Comparison of ENCODE assay signal across 8 cellular contexts in the genomic region with DNA sequence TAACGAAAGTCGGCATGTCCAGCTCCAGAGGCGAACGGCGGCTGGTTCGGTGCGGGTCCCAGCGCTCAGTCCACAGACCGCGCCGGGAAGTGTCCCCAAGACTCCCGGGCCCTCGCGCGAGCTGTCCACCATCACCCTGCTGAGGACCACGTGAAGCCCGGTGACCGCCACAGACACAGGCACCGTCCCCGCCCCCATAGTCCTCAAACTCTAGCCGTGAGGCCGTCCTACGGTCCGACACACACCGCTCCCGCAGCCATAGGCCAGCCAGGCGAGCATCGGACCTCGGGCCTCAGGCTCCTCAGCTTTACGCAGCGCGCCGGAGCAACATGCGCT. TPM values are rescaled to one million over a fixed set of nuclear protein-coding genes. Genes with fewer than 3 reads are reported as not detected.
DNase-seq lines count a peak whose midpoint lies in the region; ATAC-seq, FAIRE-seq and TF ChIP-seq lines count a peak whose summit lies in the region.

No MANE protein-coding gene starts in this region.

- H3K4me2 ChIP-seq in A549 (peak overlapping the region; percentile 70), OCI-LY7 (ENCODE audit: low read length) (peak overlapping the region; percentile 91), mesenchymal stem cell (ENCODE audit: low read length, poor library complexity, severe bottlenecking) (peak overlapping the region; percentile 30)

- H3K23ac ChIP-seq in mesenchymal stem cell (ENCODE audit: low read length in 2 of 2): no peak overlapping the region

- H2AFZ ChIP-seq in OCI-LY7 (ENCODE audit: low read length): peak overlapping the region; percentile 90
- H2AFZ ChIP-seq in mesenchymal stem cell (ENCODE audit: low read depth, low read length): peak overlapping the region; percentile 47

- no peak for TF ChIP-seq EP300 in A549 (IDR thresholded peaks at IDR 0.05)

- TF ChIP-seq RAD21 in A549 (conservative IDR thresholded peaks at IDR 0.05 in 1 of 2, IDR thresholded peaks at IDR 0.05 in 1 of 2): no peak

- intact Hi-C loops in OCI-LY7 (cut with micrococcal nuclease; ENCODE audit: unreplicated experiment): loop anchor here (1.0 kb wide), 1 partner anchor 262 kb away; no protein-coding TSS in a partner anchor

- no peak overlapping the region for H2AK5ac ChIP-seq in mesenchymal stem cell (ENCODE audit: low read length, severe bottlenecking)

- POLR2A ChIA-PET in A549 (lab: Yijun Ruan, JAX): interaction anchor here (0.6 to 2.6 kb wide), 9 partner anchors 9 to 80 kb away, joined by 3 to 56 read pairs (median 5); a partner anchor contains a TSS
- POLR2A ChIA-PET in OCI-LY7 (lab: Charles Lee): interaction anchor here (0.6 to 1.8 kb wide), 7 partner anchors 10 to 195 kb away, joined by 3 to 5 read pairs (median 4); no protein-coding TSS in a partner anchor

- H2BK12ac ChIP-seq in mesenchymal stem cell (ENCODE audit: low read length in 2 of 2): no peak overlapping the region

- H3K4me1 ChIP-seq in A549 (peaks cover 15% of the 10 kb centered on the region), OCI-LY7 (ENCODE audit: insufficient read depth, low read length, poor library complexity, severe bottlenecking) (peaks cover 19% of the 10 kb centered on the region), mesenchymal stem cell (ENCODE audit: control insufficient read depth, insufficient read depth, low read depth, low read length) (peaks cover 6% of the 10 kb centered on the region)

- H3K4ac ChIP-seq in mesenchymal stem cell (ENCODE audit: low read depth in 1 of 2, low read length in 2 of 2): no peak overlapping the region

- H2BK120ac ChIP-seq in mesenchymal stem cell (ENCODE audit: low read depth, low read length): no peak overlapping the region

- no peaks in the 10 kb centered on the region for H4K20me1 ChIP-seq in OCI-LY7 (ENCODE audit: insufficient read depth, low read length)

- peak overlapping the region; percentile 23 to 35 for H3K18ac ChIP-seq in mesenchymal stem cell (ENCODE audit: low read depth in 1 of 2, low read length in 2 of 2)

- TF ChIP-seq CTCF in A549 (IDR thresholded peaks at IDR 0.05) (no peak), OCI-LY7 (conservative IDR thresholded peaks at IDR 0.05; ENCODE audit: low read length) (no peak), coronary artery (IDR thresholded peaks at IDR 0.05) (no peak)

- H3K27ac ChIP-seq in A549: peak overlapping the region; percentile 95 to 96
- peak overlapping the region; percentile 85 for H3K27ac ChIP-seq in OCI-LY7 (ENCODE audit: low read depth, low read length, poor library complexity, severe bottlenecking)
- peak overlapping the region; percentile 84 to 97 for H3K27ac ChIP-seq in coronary artery
- peak overlapping the region; percentile 94 for H3K27ac ChIP-seq in mesenchymal stem cell (ENCODE audit: low read length, poor library complexity, severe bottlenecking)

- H3K36me3 ChIP-seq in OCI-LY7 (ENCODE audit: insufficient read depth, low read length) (peaks cover 42% of the 10 kb centered on the region), mesenchymal stem cell (ENCODE audit: control insufficient read depth in 1 of 2, insufficient read depth in 2 of 2, low read depth in 1 of 2, low read length in 2 of 2) (peaks cover 24 to 39% of the 10 kb centered on the region in 2 experiments)

- CTCF ChIA-PET in A549 (lab: Yijun Ruan, JAX): interaction anchor here (1.0 to 1.6 kb wide), 4 partner anchors 10 to 53 kb away, joined by 3 to 8 read pairs (median 4); no protein-coding TSS in a partner anchor
- CTCF ChIA-PET in OCI-LY7 (lab: Charles Lee; ENCODE audit: unreplicated experiment): interaction anchor here (0.9 kb wide), 1 partner anchor 53 kb away, joined by 3 read pairs; no protein-coding TSS in a partner anchor

- H2BK5ac ChIP-seq in mesenchymal stem cell (ENCODE audit: low read depth, low read length, poor library complexity, severe bottlenecking): no peak overlapping the region

- BruUV-seq in OCI-LY7 (replicated peaks; lab: Mats Ljungman, UMichigan): TSS peak; percentile 54

- H3K9me3 ChIP-seq in A549: no peaks in the 10 kb centered on the region
- H3K9me3 ChIP-seq in OCI-LY7 (ENCODE audit: low read length): no peaks in the 10 kb centered on the region
- H3K9me3 ChIP-seq in mesenchymal stem cell (ENCODE audit: control insufficient read depth, low read length): no peaks in the 10 kb centered on the region

- H3K14ac ChIP-seq in mesenchymal stem cell (ENCODE audit: low read length in 2 of 2): peak overlapping the region in 1 of 2 experiments; percentile 5

- H3K9ac ChIP-seq in mesenchymal stem cell (ENCODE audit: low read length): peak overlapping the region; percentile 98

- H3K9me2 ChIP-seq in OCI-LY7 (ENCODE audit: insufficient read depth, low read length): no peaks in the 10 kb centered on the region

- H2BK15ac ChIP-seq in mesenchymal stem cell (ENCODE audit: low read depth, poor library complexity, severe bottlenecking): no peak overlapping the region

- H3K27me3 ChIP-seq in mesenchymal stem cell (ENCODE audit: control insufficient read depth in 1 of 2, insufficient read depth in 1 of 2, low read length in 2 of 2): no peaks in the 10 kb centered on the region

- 2% methylated on average over 14 of the region's 34 CpGs for WGBS in A549 (ENCODE audit: missing lambda C conversion rate)
- under 1% methylated on average over 33 of the region's 34 CpGs for WGBS in mesenchymal stem cell

- H4K8ac ChIP-seq in mesenchymal stem cell (ENCODE audit: low read length): peak overlapping the region; percentile 58

- FAIRE-seq in A549 (lab: Jason Lieb, UNC): no peak

- TF ChIP-seq POLR2A in A549 (IDR thresholded peaks at IDR 0.05; ENCODE audit: low read length): no peak

- peak; percentile 78 to 81 for ATAC-seq in A549
- peak; percentile 27 for ATAC-seq in GM18508 (IDR thresholded peaks at IDR 0.05; ENCODE audit: insufficient read depth, unreplicated experiment)
- ATAC-seq in HG02884 (IDR thresholded peaks at IDR 0.05; ENCODE audit: unreplicated experiment): peak; percentile 38

- peak in 1 of 2 experiments; percentile 28 for DNase-seq in A549 (ENCODE audit: low read depth in 1 of 2, low spot score in 1 of 2)
- no peak for DNase-seq in OCI-LY7 (ENCODE audit: low spot score)
- peak; percentile 79 for DNase-seq in coronary artery (ENCODE audit: low spot score)
- DNase-seq in mesenchymal stem cell: no peak
- DNase-seq in ureter (ENCODE audit: low spot score): peak; percentile 63
- DNase-seq in T-helper 9 cell: no peak

- peaks cover 21% of the 10 kb centered on the region for H3K79me1 ChIP-seq in mesenchymal stem cell (replicated peaks; ENCODE audit: low read length, poor library complexity, severe bottlenecking)

- H4K91ac ChIP-seq in mesenchymal stem cell (ENCODE audit: low read length): peak overlapping the region; percentile 2

- H3K4me3 ChIP-seq in A549 (peak overlapping the region; percentile 82), OCI-LY7 (ENCODE audit: low read depth, low read length, poor library complexity, severe bottlenecking) (peak overlapping the region; percentile 78), coronary artery (peak overlapping the region; percentile 80), mesenchymal stem cell (ENCODE audit: insufficient read depth in 1 of 2, low read depth in 1 of 2, low read length in 2 of 2) (peak overlapping the region; percentile 70 to 100)

- peaks cover 9% of the 10 kb centered on the region for H3K79me2 ChIP-seq in OCI-LY7 (ENCODE audit: insufficient read depth, low read depth, low read length)

TF ChIP-seq in A549, 52 proteins besides CTCF, POLR2A, EP300 and RAD21 (continues in another document):
- no peak for TF ChIP-seq HOXB13 (CRISPR knock-in tag; IDR thresholded peaks at IDR 0.05; ENCODE audit: low read depth)
- TF ChIP-seq RCOR1 (IDR thresholded peaks at IDR 0.05; ENCODE audit: low read depth, low read length): no peak
- TF ChIP-seq, protein P1, sequence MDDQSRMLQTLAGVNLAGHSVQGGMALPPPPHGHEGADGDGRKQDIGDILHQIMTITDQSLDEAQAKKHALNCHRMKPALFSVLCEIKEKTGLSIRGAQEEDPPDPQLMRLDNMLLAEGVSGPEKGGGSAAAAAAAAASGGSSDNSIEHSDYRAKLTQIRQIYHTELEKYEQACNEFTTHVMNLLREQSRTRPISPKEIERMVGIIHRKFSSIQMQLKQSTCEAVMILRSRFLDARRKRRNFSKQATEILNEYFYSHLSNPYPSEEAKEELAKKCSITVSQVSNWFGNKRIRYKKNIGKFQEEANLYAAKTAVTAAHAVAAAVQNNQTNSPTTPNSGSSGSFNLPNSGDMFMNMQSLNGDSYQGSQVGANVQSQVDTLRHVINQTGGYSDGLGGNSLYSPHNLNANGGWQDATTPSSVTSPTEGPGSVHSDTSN (IDR thresholded peaks at IDR 0.05): no peak
- no peak for TF ChIP-seq FOSB (CRISPR knock-in tag; IDR thresholded peaks at IDR 0.05)
- no peak for TF ChIP-seq MYC (IDR thresholded peaks at IDR 0.05; ENCODE audit: borderline replicate concordance, low read length)
- TF ChIP-seq, protein P2, sequence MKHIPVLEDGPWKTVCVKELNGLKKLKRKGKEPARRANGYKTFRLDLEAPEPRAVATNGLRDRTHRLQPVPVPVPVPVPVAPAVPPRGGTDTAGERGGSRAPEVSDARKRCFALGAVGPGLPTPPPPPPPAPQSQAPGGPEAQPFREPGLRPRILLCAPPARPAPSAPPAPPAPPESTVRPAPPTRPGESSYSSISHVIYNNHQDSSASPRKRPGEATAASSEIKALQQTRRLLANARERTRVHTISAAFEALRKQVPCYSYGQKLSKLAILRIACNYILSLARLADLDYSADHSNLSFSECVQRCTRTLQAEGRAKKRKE (CRISPR knock-in tag; IDR thresholded peaks at IDR 0.05; ENCODE audit: low read depth): no peak
- no peak for TF ChIP-seq NFE2L2 (conservative IDR thresholded peaks at IDR 0.05; ENCODE audit: low read length)

RNA-seq across cellular contexts. Expression of a gene that starts 0.5 kb away (rescaled TPM):
- 15.7 and 17.1 TPM in 2 replicates for polyA plus RNA-seq in A549 (2011; rRNA removed)
- 5.8 and 6.8 TPM in 2 replicates for polyA plus RNA-seq in A549 (2012; cell fraction: cytosol; rRNA removed)
- polyA plus RNA-seq in A549 (2012; cell fraction: nucleus; rRNA removed): 13.2 and 22.0 TPM in 2 replicates
- 10.3 to 10.5 TPM (median 10.4 TPM) in 3 replicates for polyA plus RNA-seq in A549 (2017; fragmentation: RNase III; extraction: RNeasy Plus Mini Kit Qiagen cat#74134 plus additional on column Dnase treatment)
- polyA minus RNA-seq in A549 (2011; rRNA and poly(A)+ RNA removed): 10.6 and 13.3 TPM in 2 replicates
- 16.1 and 19.1 TPM in 2 replicates for total RNA-seq in OCI-LY7 (2014; rRNA removed; shearing (Covaris generic))
- total RNA-seq in OCI-LY7 (2022): 28.1 and 31.4 TPM in 2 replicates
- 10.5 TPM for polyA plus RNA-seq in mesenchymal stem cell (2013, experiment 1 of 2)
- polyA plus RNA-seq in mesenchymal stem cell (2013, experiment 2 of 2): 10.3 TPM
- 38.2 TPM for total RNA-seq in ureter

RNA-seq across cellular contexts. Expression of a gene that starts 10.0 kb away (rescaled TPM):
- polyA plus RNA-seq in A549 (2011; rRNA removed) (154 and 165 TPM in 2 replicates), A549 (2017; fragmentation: RNase III; extraction: RNeasy Plus Mini Kit Qiagen cat#74134 plus additional on column Dnase treatment) (203 to 211 TPM (median 208 TPM) in 3 replicates)
- 591 and 681 TPM in 2 replicates for polyA plus RNA-seq in A549 (2012; cell fraction: cytosol; rRNA removed)
- 542 and 726 TPM in 2 replicates for polyA plus RNA-seq in A549 (2012; cell fraction: nucleus; rRNA removed)
- 60.1 and 60.6 TPM in 2 replicates for polyA minus RNA-seq in A549 (2011; rRNA and poly(A)+ RNA removed)
- 12.0 TPM in 2 replicates for total RNA-seq in OCI-LY7 (2014; rRNA removed; shearing (Covaris generic))
- total RNA-seq in OCI-LY7 (2022) (not detected in 2 replicates), ureter (44.2 TPM)
- 12.2 TPM for polyA plus RNA-seq in mesenchymal stem cell (2013, experiment 1 of 2)
- 12.8 TPM for polyA plus RNA-seq in mesenchymal stem cell (2013, experiment 2 of 2)

Comparison
In these comparisons a context has a peak if more than half of its experiments do, and no peak if none do; other contexts are left out.
1. ATAC-seq: peak in every context shown above with its lines; median percentile 80 in A549; 38 in HG02884; 27 in GM18508.
2. DNase-seq: peak in coronary artery (single experiment) and ureter (single experiment); none in OCI-LY7 (single experiment), mesenchymal stem cell (single experiment) and T-helper 9 cell (single experiment).
3. H3K4me2 ChIP-seq: peak in every context shown above with its lines; median percentile 91 in OCI-LY7; 70 in A549; 30 in mesenchymal stem cell.
4. Peak in every context shown above with its lines, with median percentiles within 50 percentile points of each other: H3K27ac ChIP-seq and H3K4me3 ChIP-seq.